ENCODE assay signal across 1 cellular context in the genomic region with DNA sequence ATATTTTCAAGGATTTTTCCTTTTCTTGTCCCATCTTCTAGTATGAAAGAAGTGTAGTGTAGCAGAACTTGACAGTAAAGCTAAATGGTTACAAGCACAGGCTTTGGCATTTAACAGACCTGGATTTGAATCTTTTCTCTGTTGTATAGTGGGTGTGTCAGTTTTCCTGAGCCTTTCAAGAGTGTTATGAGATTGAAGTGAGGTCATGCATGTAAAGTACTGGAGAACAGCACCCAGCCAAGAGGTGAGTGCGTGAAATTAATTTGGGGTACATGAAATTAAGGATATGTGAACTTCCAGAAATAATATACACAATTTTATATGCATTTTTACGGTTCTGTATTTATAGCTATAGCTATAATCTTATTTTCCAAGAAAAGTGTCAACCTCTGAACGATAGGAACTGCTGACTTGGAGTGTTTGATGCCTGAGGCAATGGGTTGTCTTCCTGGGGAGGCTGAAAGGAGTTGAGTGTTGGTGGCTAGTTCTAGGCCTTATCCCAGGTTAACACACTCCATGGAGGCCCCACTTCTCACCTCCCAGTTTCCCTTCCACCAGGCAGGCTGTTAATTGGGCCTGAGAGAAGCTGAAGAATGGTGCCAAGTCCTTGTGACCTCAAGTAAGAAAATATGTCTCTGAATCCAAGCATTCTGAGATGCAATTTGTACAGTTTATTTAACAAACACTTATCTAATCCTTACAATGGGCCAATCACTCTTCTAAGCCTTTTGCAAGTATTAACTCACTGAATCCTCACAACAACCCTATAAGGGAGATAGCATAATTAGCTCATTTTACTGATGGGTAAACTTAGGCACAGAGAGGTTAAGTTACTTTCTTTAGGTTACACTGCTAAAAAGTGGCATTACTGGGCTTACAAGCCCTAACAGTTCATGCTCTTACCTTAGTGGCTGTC.
TF ChIP-seq lines count a peak whose summit lies in the region.

No MANE protein-coding gene starts in this region.

TF ChIP-seq in HEK293, 187 proteins besides CTCF, POLR2A, EP300 and RAD21 (continued from another document and continues in another):
- TF ChIP-seq ZNF324 (tag by site-specific recombination; IDR thresholded peaks at IDR 0.05) = no peak
- no peak for TF ChIP-seq ZNF37A (tag by site-specific recombination; IDR thresholded peaks at IDR 0.05)
- TF ChIP-seq GFI1B (tag by site-specific recombination; IDR thresholded peaks at IDR 0.05) = no peak
- no peak for TF ChIP-seq ZSCAN16 (tag by site-specific recombination; IDR thresholded peaks at IDR 0.05)
- peak; percentile 85 for TF ChIP-seq KLF9 (tag by site-specific recombination; IDR thresholded peaks at IDR 0.05; ENCODE audit: low read depth)
- TF ChIP-seq SCRT2 (tag by site-specific recombination; IDR thresholded peaks at IDR 0.05) = no peak
- TF ChIP-seq BCL11A (tag by site-specific recombination; IDR thresholded peaks at IDR 0.05; ENCODE audit: low read depth) = no peak
- TF ChIP-seq SALL2 (tag by site-specific recombination; IDR thresholded peaks at IDR 0.05; ENCODE audit: borderline replicate concordance) = no peak
- TF ChIP-seq, protein P1, sequence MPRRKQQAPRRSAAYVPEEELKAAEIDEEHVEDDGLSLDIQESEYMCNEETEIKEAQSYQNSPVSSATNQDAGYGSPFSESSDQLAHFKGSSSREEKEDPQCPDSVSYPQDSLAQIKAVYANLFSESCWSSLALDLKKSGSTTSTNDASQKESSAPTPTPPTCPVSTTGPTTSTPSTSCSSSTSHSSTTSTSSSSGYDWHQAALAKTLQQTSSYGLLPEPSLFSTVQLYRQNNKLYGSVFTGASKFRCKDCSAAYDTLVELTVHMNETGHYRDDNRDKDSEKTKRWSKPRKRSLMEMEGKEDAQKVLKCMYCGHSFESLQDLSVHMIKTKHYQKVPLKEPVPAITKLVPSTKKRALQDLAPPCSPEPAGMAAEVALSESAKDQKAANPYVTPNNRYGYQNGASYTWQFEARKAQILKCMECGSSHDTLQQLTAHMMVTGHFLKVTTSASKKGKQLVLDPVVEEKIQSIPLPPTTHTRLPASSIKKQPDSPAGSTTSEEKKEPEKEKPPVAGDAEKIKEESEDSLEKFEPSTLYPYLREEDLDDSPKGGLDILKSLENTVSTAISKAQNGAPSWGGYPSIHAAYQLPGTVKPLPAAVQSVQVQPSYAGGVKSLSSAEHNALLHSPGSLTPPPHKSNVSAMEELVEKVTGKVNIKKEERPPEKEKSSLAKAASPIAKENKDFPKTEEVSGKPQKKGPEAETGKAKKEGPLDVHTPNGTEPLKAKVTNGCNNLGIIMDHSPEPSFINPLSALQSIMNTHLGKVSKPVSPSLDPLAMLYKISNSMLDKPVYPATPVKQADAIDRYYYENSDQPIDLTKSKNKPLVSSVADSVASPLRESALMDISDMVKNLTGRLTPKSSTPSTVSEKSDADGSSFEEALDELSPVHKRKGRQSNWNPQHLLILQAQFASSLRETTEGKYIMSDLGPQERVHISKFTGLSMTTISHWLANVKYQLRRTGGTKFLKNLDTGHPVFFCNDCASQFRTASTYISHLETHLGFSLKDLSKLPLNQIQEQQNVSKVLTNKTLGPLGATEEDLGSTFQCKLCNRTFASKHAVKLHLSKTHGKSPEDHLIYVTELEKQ (tag by site-specific recombination; IDR thresholded peaks at IDR 0.05; ENCODE audit: borderline replicate concordance) = no peak
- no peak for TF ChIP-seq ZFP3 (tag by site-specific recombination; IDR thresholded peaks at IDR 0.05; ENCODE audit: low read depth)
- no peak for TF ChIP-seq ZNF658 (tag by site-specific recombination; IDR thresholded peaks at IDR 0.05)
- no peak for TF ChIP-seq ZNF16 (tag by site-specific recombination; IDR thresholded peaks at IDR 0.05; ENCODE audit: low read depth)
- no peak for TF ChIP-seq INSM2 (tag by site-specific recombination; IDR thresholded peaks at IDR 0.05)
- TF ChIP-seq ZSCAN23 (tag by site-specific recombination; IDR thresholded peaks at IDR 0.05) = no peak
- no peak for TF ChIP-seq OVOL3 (tag by site-specific recombination; IDR thresholded peaks at IDR 0.05)
- no peak for TF ChIP-seq ZNF121 (tag by site-specific recombination; IDR thresholded peaks at IDR 0.05)
- TF ChIP-seq PRDM2 (tag by site-specific recombination; IDR thresholded peaks at IDR 0.05; ENCODE audit: borderline replicate concordance) = no peak
- no peak for TF ChIP-seq ZNF274 (IDR thresholded peaks at IDR 0.05; ENCODE audit: low read length)
- TF ChIP-seq ZNF274 (tag by site-specific recombination; IDR thresholded peaks at IDR 0.05; ENCODE audit: borderline replicate concordance) = no peak
- 0 out of 2 replicates have a peak, but pooled peaks have one; percentile 28 for TF ChIP-seq ZNF24 (tag by site-specific recombination; IDR thresholded peaks at IDR 0.05)
- 0 out of 2 replicates have a peak, but pooled peaks have one; percentile 10 for TF ChIP-seq OSR2 (tag by site-specific recombination; IDR thresholded peaks at IDR 0.05)
- no peak for TF ChIP-seq ZNF23 (tag by site-specific recombination; IDR thresholded peaks at IDR 0.05; ENCODE audit: borderline replicate concordance)
- TF ChIP-seq, protein P2, sequence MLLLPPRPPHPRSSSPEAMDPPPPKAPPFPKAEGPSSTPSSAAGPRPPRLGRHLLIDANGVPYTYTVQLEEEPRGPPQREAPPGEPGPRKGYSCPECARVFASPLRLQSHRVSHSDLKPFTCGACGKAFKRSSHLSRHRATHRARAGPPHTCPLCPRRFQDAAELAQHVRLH (tag by site-specific recombination; IDR thresholded peaks at IDR 0.05) = 0 out of 2 replicates have a peak, but pooled peaks have one; percentile 41
- TF ChIP-seq ZNF133 (tag by site-specific recombination; IDR thresholded peaks at IDR 0.05) = no peak
- TF ChIP-seq ZIC2 (tag by site-specific recombination; IDR thresholded peaks at IDR 0.05) = no peak
- TF ChIP-seq ZNF792 (tag by site-specific recombination; IDR thresholded peaks at IDR 0.05) = no peak
- no peak for TF ChIP-seq ZNF555 (tag by site-specific recombination; conservative IDR thresholded peaks at IDR 0.05)
- TF ChIP-seq ZNF558 (tag by site-specific recombination; IDR thresholded peaks at IDR 0.05) = no peak
- no peak for TF ChIP-seq SP3 (tag by site-specific recombination; IDR thresholded peaks at IDR 0.05)
- TF ChIP-seq ZXDB (tag by site-specific recombination; IDR thresholded peaks at IDR 0.05) = 0 out of 2 replicates have a peak, but pooled peaks have one; percentile 18
- no peak for TF ChIP-seq ZNF776 (tag by site-specific recombination; IDR thresholded peaks at IDR 0.05; ENCODE audit: borderline replicate concordance)
- no peak for TF ChIP-seq KLF17 (tag by site-specific recombination; IDR thresholded peaks at IDR 0.05)
- no peak for TF ChIP-seq ZNF785 (tag by site-specific recombination; IDR thresholded peaks at IDR 0.05)
- TF ChIP-seq, protein P3, sequence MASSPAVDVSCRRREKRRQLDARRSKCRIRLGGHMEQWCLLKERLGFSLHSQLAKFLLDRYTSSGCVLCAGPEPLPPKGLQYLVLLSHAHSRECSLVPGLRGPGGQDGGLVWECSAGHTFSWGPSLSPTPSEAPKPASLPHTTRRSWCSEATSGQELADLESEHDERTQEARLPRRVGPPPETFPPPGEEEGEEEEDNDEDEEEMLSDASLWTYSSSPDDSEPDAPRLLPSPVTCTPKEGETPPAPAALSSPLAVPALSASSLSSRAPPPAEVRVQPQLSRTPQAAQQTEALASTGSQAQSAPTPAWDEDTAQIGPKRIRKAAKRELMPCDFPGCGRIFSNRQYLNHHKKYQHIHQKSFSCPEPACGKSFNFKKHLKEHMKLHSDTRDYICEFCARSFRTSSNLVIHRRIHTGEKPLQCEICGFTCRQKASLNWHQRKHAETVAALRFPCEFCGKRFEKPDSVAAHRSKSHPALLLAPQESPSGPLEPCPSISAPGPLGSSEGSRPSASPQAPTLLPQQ (tag by site-specific recombination; IDR thresholded peaks at IDR 0.05) = peak; percentile 46; the same call in 1 of the 2 replicates
- TF ChIP-seq ZNF416 (tag by site-specific recombination; IDR thresholded peaks at IDR 0.05) = no peak
- TF ChIP-seq ZBTB8A (tag by site-specific recombination; IDR thresholded peaks at IDR 0.05) = no peak
- TF ChIP-seq ZNF654 (tag by site-specific recombination; IDR thresholded peaks at IDR 0.05; ENCODE audit: low read depth) = no peak
- TF ChIP-seq ZNF707 (tag by site-specific recombination; IDR thresholded peaks at IDR 0.05) = no peak
- peak; percentile 23; the same call in 1 of the 2 replicates for TF ChIP-seq ZNF600 (tag by site-specific recombination; IDR thresholded peaks at IDR 0.05)
- TF ChIP-seq ZNF169 (tag by site-specific recombination; IDR thresholded peaks at IDR 0.05) = no peak
- 0 out of 2 replicates have a peak, but pooled peaks have one; percentile 34 for TF ChIP-seq KLF1 (tag by site-specific recombination; IDR thresholded peaks at IDR 0.05)
- no peak for TF ChIP-seq ZFP41 (tag by site-specific recombination; IDR thresholded peaks at IDR 0.05; ENCODE audit: borderline replicate concordance)
- no peak for TF ChIP-seq ZNF404 (tag by site-specific recombination; IDR thresholded peaks at IDR 0.05)
- peak; percentile 51 for TF ChIP-seq GLIS1 (tag by site-specific recombination; IDR thresholded peaks at IDR 0.05)
- TF ChIP-seq ZNF670 (tag by site-specific recombination; IDR thresholded peaks at IDR 0.05; ENCODE audit: low read depth) = no peak
- no peak for TF ChIP-seq ZNF157 (tag by site-specific recombination; IDR thresholded peaks at IDR 0.05)
- no peak for TF ChIP-seq ZNF548 (tag by site-specific recombination; IDR thresholded peaks at IDR 0.05)
- TF ChIP-seq ZNF585B (tag by site-specific recombination; IDR thresholded peaks at IDR 0.05) = no peak
- TF ChIP-seq ZNF514 (tag by site-specific recombination; IDR thresholded peaks at IDR 0.05) = no peak
- TF ChIP-seq ZBTB7A (tag by site-specific recombination; IDR thresholded peaks at IDR 0.05; ENCODE audit: low read depth) = no peak
- TF ChIP-seq ZNF292 (tag by site-specific recombination; IDR thresholded peaks at IDR 0.05; ENCODE audit: borderline replicate concordance, low read depth) = no peak
- peak; percentile 71 for TF ChIP-seq ZNF629 (tag by site-specific recombination; IDR thresholded peaks at IDR 0.05)
- no peak for TF ChIP-seq ZNF768 (tag by site-specific recombination; IDR thresholded peaks at IDR 0.05)
- TF ChIP-seq KLF10 (tag by site-specific recombination; IDR thresholded peaks at IDR 0.05) = peak; percentile 91
- no peak for TF ChIP-seq MZF1 (tag by site-specific recombination; IDR thresholded peaks at IDR 0.05; ENCODE audit: borderline replicate concordance)
